ENCODE assay signal across 21 cellular contexts in the genomic region with DNA sequence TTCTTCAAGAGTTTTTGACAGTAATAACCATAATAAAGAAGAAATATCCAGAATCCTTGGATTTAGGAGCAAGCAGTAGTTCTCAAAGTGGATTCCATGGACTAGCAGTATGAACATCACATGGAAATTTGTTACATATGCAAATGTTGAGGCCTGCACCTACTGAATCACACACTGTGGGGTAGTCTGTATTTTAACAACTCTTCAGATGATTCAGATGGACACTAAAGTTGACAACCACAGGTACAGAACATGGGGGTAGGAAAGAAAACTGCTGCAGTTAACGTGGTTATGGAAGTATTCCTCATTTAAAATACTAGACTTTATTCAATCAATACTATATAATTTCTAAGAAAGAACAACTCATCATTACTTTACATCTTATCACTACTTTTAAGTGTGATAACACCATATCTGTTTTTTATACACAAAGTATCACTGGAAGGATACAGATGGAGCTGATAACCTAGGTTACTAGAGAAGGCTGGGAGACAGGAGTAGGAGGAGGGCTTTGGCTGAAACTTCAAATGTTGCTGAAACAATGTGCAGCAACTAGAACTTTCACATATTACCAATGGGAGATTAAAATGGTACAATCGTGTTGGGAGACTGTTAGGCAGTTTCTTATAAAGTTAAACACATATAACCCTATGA.
"Had no signal": no experiment of that assay in that cellular context is flagged by ENCODE, and none has a peak within 500 bp of the region (broad histone marks: within the 10 kb centered on the region; RNA-seq: fewer than 3 reads in every experiment).

No MANE protein-coding gene starts in this region.

- H3K9me3 ChIP-seq: colonic mucosa, heart left ventricle, neutrophil, spleen had no signal

- H3K27me3 ChIP-seq: colonic mucosa, heart left ventricle, neutrophil, spleen had no signal

- H3K27ac ChIP-seq: colonic mucosa, heart left ventricle, neutrophil, spleen had no signal

- H3K36me3 Mint-ChIP-seq: naive B cell; stimulated activated naive B cell treated with anti-CD40 and anti-IgM and Interleukin-4, amounts not matched to agents 10 μg/mL and 1 μg/mL and 100 μg/mL, for 72 hours had no signal

- H3K4me3 Mint-ChIP-seq: endodermal cell; naive B cell; stimulated activated naive B cell treated with anti-CD40 and anti-IgM and Interleukin-4, amounts not matched to agents 10 μg/mL and 1 μg/mL and 100 μg/mL, for 72 hours had no signal

- H3K9me3 Mint-ChIP-seq: stimulated activated naive B cell treated with anti-CD40 and anti-IgM and Interleukin-4, amounts not matched to agents 10 μg/mL and 1 μg/mL and 100 μg/mL, for 72 hours had no signal

- DNase-seq: colonic mucosa; dermis blood vessel endothelial cell; effector CD4-positive, alpha-beta T cell; endodermal cell; erythroblast; heart left ventricle; hippocampal formation; left colon; left ventricle myocardium superior; mesendoderm; naive B cell; posterior cingulate gyrus; spleen; stimulated activated CD4-positive, alpha-beta T cell treated with anti-CD3 and anti-CD28 coated beads, Interleukin-15, amount 100 ng/mL, for 24 hours; stimulated activated CD4-positive, alpha-beta T cell treated with anti-CD3 and anti-CD28 coated beads, Interleukin-1b, Interleukin-23, amount 100 ng/mL, for 48 hours; stimulated activated CD4-positive, alpha-beta T cell treated with anti-CD3 and anti-CD28 coated beads, Interleukin-4, amount 100 ng/mL, for 24 hours; stimulated activated naive B cell treated with anti-CD40 and anti-IgM and Interleukin-4, amounts not matched to agents 10 μg/mL and 1 μg/mL and 100 μg/mL, for 72 hours; trophoblast cell had no signal

- H3K27ac Mint-ChIP-seq: endodermal cell; naive B cell; stimulated activated naive B cell treated with anti-CD40 and anti-IgM and Interleukin-4, amounts not matched to agents 10 μg/mL and 1 μg/mL and 100 μg/mL, for 72 hours had no signal

- H3K4me1 ChIP-seq: colonic mucosa, heart left ventricle, spleen had no signal

- H3K36me3 ChIP-seq: colonic mucosa, heart left ventricle, neutrophil, spleen had no signal

- H3K4me1 Mint-ChIP-seq: endodermal cell; naive B cell; stimulated activated naive B cell treated with anti-CD40 and anti-IgM and Interleukin-4, amounts not matched to agents 10 μg/mL and 1 μg/mL and 100 μg/mL, for 72 hours had no signal

- ATAC-seq: heart left ventricle; left colon; left ventricle myocardium superior; sciatic nerve; stimulated activated naive B cell treated with anti-CD40 and anti-IgM and Interleukin-4, amounts not matched to agents 10 μg/mL and 1 μg/mL and 100 μg/mL, for 72 hours had no signal

- H3K4me3 ChIP-seq: colonic mucosa, heart left ventricle, lung, spleen had no signal

- H3K27me3 Mint-ChIP-seq: naive B cell; stimulated activated naive B cell treated with anti-CD40 and anti-IgM and Interleukin-4, amounts not matched to agents 10 μg/mL and 1 μg/mL and 100 μg/mL, for 72 hours had no signal
